Comparison of ENCODE assay signal across 8 cellular contexts in the genomic region with DNA sequence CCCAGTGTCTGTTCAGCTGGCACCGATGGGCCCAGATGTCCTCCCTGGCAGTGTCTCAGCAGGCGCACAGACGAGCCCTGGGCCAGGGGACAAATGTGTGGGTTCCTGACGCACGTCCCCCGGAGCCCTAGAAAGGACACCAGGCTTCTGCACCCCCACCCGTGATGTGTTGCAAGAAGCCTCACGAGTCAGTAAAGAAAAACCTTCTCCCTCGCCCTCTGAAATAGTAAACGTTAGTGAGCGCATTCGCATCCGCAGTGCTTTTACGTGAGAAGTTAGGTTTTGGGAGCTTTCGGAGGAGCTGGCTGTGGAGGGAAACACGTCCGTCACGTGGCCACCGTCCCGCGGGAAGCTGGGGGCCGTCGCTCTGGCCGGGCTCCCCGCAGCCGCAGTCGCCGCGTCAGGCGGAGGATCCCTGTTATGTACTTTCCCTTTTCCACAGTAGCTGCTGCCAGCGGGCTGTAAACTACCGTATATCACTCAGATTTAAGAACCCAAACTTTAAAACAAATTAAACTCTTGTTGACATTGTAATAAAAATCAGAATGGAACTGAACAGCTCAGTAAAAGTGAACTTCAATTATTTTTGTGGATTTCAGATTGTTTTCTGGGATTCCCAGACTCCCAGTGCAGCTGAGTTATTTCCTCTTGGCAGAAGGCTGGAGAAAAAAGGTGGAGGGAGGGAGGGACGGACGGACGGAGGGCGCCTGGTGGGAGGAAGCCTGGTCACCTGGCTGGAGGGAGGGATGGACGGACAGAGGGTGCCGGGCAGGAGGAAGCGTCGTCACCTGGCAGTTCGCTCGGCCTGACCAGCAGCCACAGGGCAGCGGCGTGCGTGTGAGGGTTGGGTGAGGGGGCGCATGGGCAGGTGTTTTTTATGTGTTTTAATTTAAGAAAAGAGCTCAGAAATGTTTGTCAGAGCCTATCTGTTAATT.
A peak's percentile ranks its signal among the peaks of the same experiment; 100 is the strongest.
DNase-seq lines count a peak whose midpoint lies in the region; ATAC-seq and TF ChIP-seq lines count a peak whose summit lies in the region.

No MANE protein-coding gene starts in this region.

- H3K9me3 Mint-ChIP-seq in stimulated activated naive B cell treated with anti-CD40 and anti-IgM and Interleukin-4, amounts not matched to agents 10 μg/mL and 1 μg/mL and 100 μg/mL, for 72 hours: peaks cover 0 to 3% of the 10 kb centered on the region in 2 donors

- peak overlapping the region; percentile 60 to 64 for H3K4me3 Mint-ChIP-seq in stimulated activated naive B cell treated with anti-CD40 and anti-IgM and Interleukin-4, amounts not matched to agents 10 μg/mL and 1 μg/mL and 100 μg/mL, for 72 hours

- no peaks in the 10 kb centered on the region for H3K27me3 Mint-ChIP-seq in stimulated activated naive B cell treated with anti-CD40 and anti-IgM and Interleukin-4, amounts not matched to agents 10 μg/mL and 1 μg/mL and 100 μg/mL, for 72 hours

- DNase-seq in HL-60 (ENCODE audit: low read depth in 1 of 2, low spot score in 1 of 2) (peak; percentile 70 to 74), cerebellum (ENCODE audit: low spot score) (peak; percentile 20), kidney tubule cell (ENCODE audit: low spot score) (peak; percentile 68), WERI-Rb-1 (no peak), SKM-1 (lab: John Stamatoyannopoulos, UW; ENCODE audit: unreplicated experiment) (no peak)
- peak; percentile 43 for DNase-seq in stimulated activated naive B cell treated with anti-CD40 and anti-IgM and Interleukin-4, amounts not matched to agents 10 μg/mL and 1 μg/mL and 100 μg/mL, for 72 hours

- H3K27ac ChIP-seq in BLaER1 treated with 17β-estradiol and CSF1 and Interleukin-3, amounts not matched to agents 10 nM and 100 nM: peak overlapping the region in 10 of 11 experiments; percentile 58 to 97 (median 92); a peak in 20 of 22 replicates
- H3K27ac ChIP-seq in HL-60 (replicated peaks) (peak overlapping the region; percentile 76), WERI-Rb-1 (no peak overlapping the region)

- peak overlapping the region; percentile 94 to 99 (median 98) for H3K4me2 ChIP-seq in BLaER1 treated with 17β-estradiol and CSF1 and Interleukin-3, amounts not matched to agents 10 nM and 100 nM

- H3K9ac ChIP-seq in BLaER1 treated with 17β-estradiol and CSF1 and Interleukin-3, amounts not matched to agents 10 nM and 100 nM: peak overlapping the region in 10 of 11 experiments; percentile 56 to 87 (median 82); a peak in 20 of 22 replicates

- peak overlapping the region; percentile 26 to 61 (median 43); a peak in 19 of 20 replicates for H3K4me3 ChIP-seq in BLaER1 treated with 17β-estradiol and CSF1 and Interleukin-3, amounts not matched to agents 10 nM and 100 nM
- no peak overlapping the region for H3K4me3 ChIP-seq in HL-60 (replicated peaks; ENCODE audit: insufficient read depth, low read length)
- no peak overlapping the region for H3K4me3 ChIP-seq in WERI-Rb-1 (ENCODE audit: low read depth, low read length)

- peak overlapping the region; percentile 92 for H3K27ac Mint-ChIP-seq in stimulated activated naive B cell treated with anti-CD40 and anti-IgM and Interleukin-4, amounts not matched to agents 10 μg/mL and 1 μg/mL and 100 μg/mL, for 72 hours

- peaks cover 47 to 59% of the 10 kb centered on the region in 2 donors for H3K36me3 Mint-ChIP-seq in stimulated activated naive B cell treated with anti-CD40 and anti-IgM and Interleukin-4, amounts not matched to agents 10 μg/mL and 1 μg/mL and 100 μg/mL, for 72 hours

- H3K4me1 ChIP-seq in BLaER1 treated with 17β-estradiol and CSF1 and Interleukin-3, amounts not matched to agents 10 nM and 100 nM: peaks cover 58 to 70% (median 66%) of the 10 kb centered on the region in 10 experiments

- H3K27me3 ChIP-seq in BLaER1 treated with 17β-estradiol and CSF1 and Interleukin-3, amounts not matched to agents 10 nM and 100 nM: peaks cover 0 to 8% (median 0%) of the 10 kb centered on the region in 11 experiments; a peak in 2 of 22 replicates
- H3K27me3 ChIP-seq in HL-60 (ENCODE audit: insufficient read depth, poor library complexity, severe bottlenecking) (no peaks in the 10 kb centered on the region), WERI-Rb-1 (ENCODE audit: insufficient read depth, low read depth, severe bottlenecking) (no peaks in the 10 kb centered on the region)

- peaks cover 0 to 20% (median 9%) of the 10 kb centered on the region in 11 experiments; a peak in 15 of 22 replicates for H3K36me3 ChIP-seq in BLaER1 treated with 17β-estradiol and CSF1 and Interleukin-3, amounts not matched to agents 10 nM and 100 nM
- peaks cover 32% of the 10 kb centered on the region for H3K36me3 ChIP-seq in WERI-Rb-1

- no peaks in the 10 kb centered on the region for H3K9me3 ChIP-seq in BLaER1 treated with 17β-estradiol and CSF1 and Interleukin-3, amounts not matched to agents 10 nM and 100 nM (replicated peaks in 1 of 11)
- H3K9me3 ChIP-seq in WERI-Rb-1 (ENCODE audit: severe bottlenecking): no peaks in the 10 kb centered on the region

- peaks cover 54 to 71% of the 10 kb centered on the region in 2 donors for H3K4me1 Mint-ChIP-seq in stimulated activated naive B cell treated with anti-CD40 and anti-IgM and Interleukin-4, amounts not matched to agents 10 μg/mL and 1 μg/mL and 100 μg/mL, for 72 hours

- TF ChIP-seq CTCF in HL-60 (IDR thresholded peaks at IDR 0.05; ENCODE audit: insufficient read depth, low read length) (no peak), WERI-Rb-1 (IDR thresholded peaks at IDR 0.05; ENCODE audit: low read depth, low read length) (no peak)

- peak; percentile 13 to 45 for ATAC-seq in stimulated activated naive B cell treated with anti-CD40 and anti-IgM and Interleukin-4, amounts not matched to agents 10 μg/mL and 1 μg/mL and 100 μg/mL, for 72 hours (replicated peaks)
- no peak for ATAC-seq in GM18502 (IDR thresholded peaks at IDR 0.05; ENCODE audit: poor library complexity, unreplicated experiment)

- H4K20me1 ChIP-seq in BLaER1 treated with 17β-estradiol and CSF1 and Interleukin-3, amounts not matched to agents 10 nM and 100 nM: peaks cover 0 to 55% (median 7%) of the 10 kb centered on the region in 11 experiments; a peak in 8 of 22 replicates

Comparison
In these comparisons a context has a peak if more than half of its experiments do, and no peak if none do; other contexts are left out.
1. H3K4me3 ChIP-seq: peak in BLaER1 treated with 17β-estradiol and CSF1 and Interleukin-3, amounts not matched to agents 10 nM and 100 nM (10 of 10); none in HL-60 (single experiment) and WERI-Rb-1 (single experiment).
2. DNase-seq: peak in HL-60 (2 of 2), cerebellum (single experiment), kidney tubule cell (single experiment) and stimulated activated naive B cell treated with anti-CD40 and anti-IgM and Interleukin-4, amounts not matched to agents 10 μg/mL and 1 μg/mL and 100 μg/mL, for 72 hours (single experiment); none in WERI-Rb-1 (single experiment) and SKM-1 (single experiment).